In genomic region chr5:10392567-10393328, GRCh38 we compare ENCODE assay signal across 9 cellular contexts. TPM values are rescaled to one million over a fixed set of nuclear protein-coding genes. Genes with fewer than 3 reads are reported as not detected.
DNase-seq lines count a peak whose midpoint lies in the region; ATAC-seq and TF ChIP-seq lines count a peak whose summit lies in the region.
"Not testable (repeated sequence)": the region's sequence is repeated elsewhere in the genome, so short reads cannot be mapped to it uniquely, and the experiment has no call there.
"Had no signal": no experiment of that assay in that cellular context is flagged by ENCODE, and none has a peak within 500 bp of the region (broad histone marks: within the 10 kb centered on the region; RNA-seq: fewer than 3 reads in every experiment).

No MANE protein-coding gene starts in this region.

- TF ChIP-seq RAD21 in SK-N-SH (IDR thresholded peaks at IDR 0.05; ENCODE audit: low read length): not testable (repeated sequence)

- peak overlapping the region; percentile 43 for H3K9ac ChIP-seq in GM23248
- not testable (repeated sequence) for H3K9ac ChIP-seq in SK-N-SH; smooth muscle cell (ENCODE audit: low read depth)

- H3K9me3 ChIP-seq in GM23248 (ENCODE audit: low read depth); SK-N-SH; right cardiac atrium (ENCODE audit: control insufficient read depth, low read length); smooth muscle cell (replicated peaks; ENCODE audit: low read depth): not testable (repeated sequence)

- CTCF ChIA-PET in SK-N-SH (lab: Yijun Ruan, JAX): interaction anchor here (1.2 to 2.0 kb wide), 2 partner anchors 31 to 108 kb away, joined by 5 to 7 read pairs; no protein-coding TSS in a partner anchor
- CTCF ChIA-PET in activated CD8-positive, alpha-beta T cell treated with anti-CD3 and anti-CD28 coated beads for 36 hours (lab: Charles Lee): interaction anchor here (1.6 kb wide), 1 partner anchor 31 kb away, joined by 6 read pairs; no protein-coding TSS in a partner anchor

- H3K4me2 ChIP-seq in GM23248 (ENCODE audit: unreplicated experiment) (peak overlapping the region; percentile 46), SK-N-SH (peak overlapping the region; percentile 41; the same call in 1 of the 2 replicates)
- H3K4me2 ChIP-seq in smooth muscle cell: not testable (repeated sequence)

- not testable (repeated sequence) for H3K27me3 ChIP-seq in GM23248 (replicated peaks; ENCODE audit: insufficient read depth); SK-N-SH (ENCODE audit: insufficient read depth); brain microvascular endothelial cell (replicated peaks); right cardiac atrium (ENCODE audit: control insufficient read depth, insufficient read depth); smooth muscle cell (ENCODE audit: low read depth)

- H3K27ac ChIP-seq in GM23248: peak overlapping the region; percentile 83
- peak overlapping the region in 1 of 2 experiments; percentile 66; a peak in 2 of 4 replicates for H3K27ac ChIP-seq in SK-N-SH (ENCODE audit: low read depth in 2 of 2, low read length in 1 of 2)
- peak overlapping the region; percentile 29 for H3K27ac ChIP-seq in brain microvascular endothelial cell
- peak overlapping the region; percentile 56 for H3K27ac ChIP-seq in right cardiac atrium (ENCODE audit: low read length)
- H3K27ac ChIP-seq in smooth muscle cell (ENCODE audit: low read depth): peak overlapping the region; percentile 73

- H3K4me3 Mint-ChIP-seq in activated CD8-positive, alpha-beta T cell treated with anti-CD3 and anti-CD28 coated beads for 36 hours: not testable (repeated sequence)

- not testable (repeated sequence) for H3K4me1 Mint-ChIP-seq in activated CD8-positive, alpha-beta T cell treated with anti-CD3 and anti-CD28 coated beads for 36 hours (ENCODE audit: low read depth)

- WGBS in GM23248 (ENCODE audit: low coverage in 1 of 2, low lambda C conversion rate in 2 of 2, missing lambda C conversion rate in 2 of 2), 2 experiments: 60 to 65% methylated on average over 6 of the region's 6 CpGs
- WGBS in SK-N-SH (ENCODE audit: low lambda C conversion rate): 85% methylated on average over 6 of the region's 6 CpGs
- 79% methylated on average over 6 of the region's 6 CpGs for WGBS in right cardiac atrium
- WGBS in smooth muscle cell (ENCODE audit: low lambda C conversion rate): 74% methylated on average over 6 of the region's 6 CpGs

- POLR2A ChIA-PET in SK-N-SH (lab: Yijun Ruan, JAX): not testable (repeated sequence)
- POLR2A ChIA-PET in activated CD8-positive, alpha-beta T cell treated with anti-CD3 and anti-CD28 coated beads for 36 hours (lab: Charles Lee): interaction anchor here (1.0 kb wide), 1 partner anchor 40 kb away, joined by 3 read pairs; no protein-coding TSS in a partner anchor

- intact Hi-C loops in activated CD8-positive, alpha-beta T cell treated with anti-CD3 and anti-CD28 coated beads for 36 hours (cut with micrococcal nuclease); Right ventricle myocardium inferior (cut with DNase I): not testable (repeated sequence)
- intact Hi-C loops in right cardiac atrium (cut with DNase I): loop anchor here in 1 of 4 donors (10.0 kb wide), 1 partner anchor 108 kb away; no protein-coding TSS in a partner anchor

- not testable (repeated sequence) for H3K9me3 Mint-ChIP-seq in activated CD8-positive, alpha-beta T cell treated with anti-CD3 and anti-CD28 coated beads for 36 hours

- H3K27ac Mint-ChIP-seq in activated CD8-positive, alpha-beta T cell treated with anti-CD3 and anti-CD28 coated beads for 36 hours: peak overlapping the region; percentile 30

- peaks cover 21% of the 10 kb centered on the region for H3K4me1 ChIP-seq in GM23248 (ENCODE audit: insufficient read depth)
- H3K4me1 ChIP-seq in SK-N-SH (ENCODE audit: control insufficient read depth in 1 of 2, insufficient read depth in 2 of 2, low read depth in 1 of 2, low read length in 1 of 2); right cardiac atrium (ENCODE audit: control insufficient read depth, insufficient read depth, low read length); smooth muscle cell (ENCODE audit: low read depth): not testable (repeated sequence)

- TF ChIP-seq CTCF in AG09309 (IDR thresholded peaks at IDR 0.05; ENCODE audit: control insufficient read depth, insufficient read depth, low read depth, low read length, missing control alignments); SK-N-SH (IDR thresholded peaks at IDR 0.05); activated CD8-positive, alpha-beta T cell treated with anti-CD3 and anti-CD28 coated beads for 36 hours (IDR thresholded peaks at IDR 0.05); brain microvascular endothelial cell (IDR thresholded peaks at IDR 0.05; ENCODE audit: low read depth, low read length, missing control alignments); smooth muscle cell (IDR thresholded peaks at IDR 0.05; ENCODE audit: borderline replicate concordance, insufficient read depth, poor library complexity, severe bottlenecking): not testable (repeated sequence)

- not testable (repeated sequence) for H4K20me1 ChIP-seq in GM23248 (ENCODE audit: insufficient read depth); SK-N-SH (ENCODE audit: insufficient read depth)
- H4K20me1 ChIP-seq in smooth muscle cell (ENCODE audit: low read depth): peaks cover 57% of the 10 kb centered on the region

- H3K9me2 ChIP-seq in GM23248 (ENCODE audit: insufficient read depth); SK-N-SH: not testable (repeated sequence)

- H3K27me3 Mint-ChIP-seq in activated CD8-positive, alpha-beta T cell treated with anti-CD3 and anti-CD28 coated beads for 36 hours: not testable (repeated sequence)

- peaks cover 62% of the 10 kb centered on the region for H3K36me3 ChIP-seq in GM23248 (ENCODE audit: low read depth)
- peaks cover 76 to 86% of the 10 kb centered on the region in 2 experiments for H3K36me3 ChIP-seq in SK-N-SH (replicated peaks in 1 of 2; ENCODE audit: control insufficient read depth in 1 of 2, insufficient read depth in 2 of 2, low read length in 1 of 2)
- H3K36me3 ChIP-seq in brain microvascular endothelial cell (replicated peaks): peaks cover 50% of the 10 kb centered on the region
- H3K36me3 ChIP-seq in smooth muscle cell (ENCODE audit: low read depth): peaks cover 16% of the 10 kb centered on the region

- TF ChIP-seq EP300 in SK-N-SH (IDR thresholded peaks at IDR 0.05; ENCODE audit: borderline replicate concordance in 1 of 2, low read depth in 1 of 2, low read length in 1 of 2): not testable (repeated sequence)

- not testable (repeated sequence) for H3K4me3 ChIP-seq in AG09309 (ENCODE audit: control insufficient read depth, low read depth, low read length); GM23248; SK-N-SH (ENCODE audit: low read depth in 2 of 2, low read length in 1 of 2); brain microvascular endothelial cell (ENCODE audit: low read depth, low read length); right cardiac atrium (ENCODE audit: low read length); smooth muscle cell

- peak; percentile 27 for DNase-seq in AG09309 (ENCODE audit: low read depth)
- DNase-seq in GM23248: peak; percentile 72
- not testable (repeated sequence) for DNase-seq in SK-N-SH; activated CD8-positive, alpha-beta T cell treated with anti-CD3 and anti-CD28 coated beads for 36 hours; Right ventricle myocardium inferior (ENCODE audit: missing footprints); right cardiac atrium; smooth muscle cell (lab: John Stamatoyannopoulos, UW; ENCODE audit: unreplicated experiment)
- peak; percentile 16 for DNase-seq in brain microvascular endothelial cell

- H3K36me3 Mint-ChIP-seq in activated CD8-positive, alpha-beta T cell treated with anti-CD3 and anti-CD28 coated beads for 36 hours (ENCODE audit: low read depth): peaks cover 37% of the 10 kb centered on the region

- not testable (repeated sequence) for H2AFZ ChIP-seq in GM23248; SK-N-SH (ENCODE audit: low read depth); smooth muscle cell (ENCODE audit: low read depth)

- H3F3A ChIP-seq in GM23248 (ENCODE audit: insufficient read depth) (peaks cover 28% of the 10 kb centered on the region), SK-N-SH (replicated peaks; ENCODE audit: insufficient read depth) (peaks cover 26% of the 10 kb centered on the region)
- H3F3A ChIP-seq in smooth muscle cell (ENCODE audit: low read depth): not testable (repeated sequence)

- not testable (repeated sequence) for ATAC-seq in activated CD8-positive, alpha-beta T cell treated with anti-CD3 and anti-CD28 coated beads for 36 hours
- peak; percentile 69 for ATAC-seq in Right ventricle myocardium inferior
- ATAC-seq in right cardiac atrium: peak; percentile 59 to 71

- peaks cover 53% of the 10 kb centered on the region for H3K79me2 ChIP-seq in GM23248 (ENCODE audit: insufficient read depth)
- peaks cover 45% of the 10 kb centered on the region for H3K79me2 ChIP-seq in SK-N-SH (ENCODE audit: insufficient read depth)
- H3K79me2 ChIP-seq in smooth muscle cell (ENCODE audit: low read depth): peaks cover 16% of the 10 kb centered on the region

- in situ Hi-C loops in GM23248 (cut with MboI); brain microvascular endothelial cell (cut with HindIII; ENCODE audit: low pct_ligation_motif_present, low sequenced_read_pairs): not testable (repeated sequence)

RNA-seq across cellular contexts. Expression of gene MARCHF6, which starts 39.3 kb away (rescaled TPM):
- 44.9 and 56.4 TPM in 2 replicates for total RNA-seq in GM23248 (2014; rRNA removed; shearing (Covaris generic))
- polyA plus RNA-seq in GM23248 (2016; fragmentation: Nextera tagmentation; extraction: Ambion mirVana) (97.5 and 105 TPM in 2 replicates), SK-N-SH (2012; rRNA removed) (52.4 and 98.0 TPM in 2 replicates), right cardiac atrium (75.7 TPM), smooth muscle cell (64.2 and 70.0 TPM in 2 replicates)
- 44.5 and 51.8 TPM in 2 replicates for polyA plus RNA-seq in SK-N-SH (2012; cell fraction: cytosol; rRNA removed)
- polyA plus RNA-seq in SK-N-SH (2012; cell fraction: nucleus; rRNA removed): 123 and 283 TPM in 2 replicates
- total RNA-seq in activated CD8-positive, alpha-beta T cell treated with anti-CD3 and anti-CD28 coated beads for 36 hours: 10 to 100 TPM; 92.8 to 95.6 TPM
- total RNA-seq in Right ventricle myocardium inferior (161 TPM), right cardiac atrium (100 to 1,000 TPM; 168 to 186 (median 183) TPM), smooth muscle cell (106 and 353 TPM in 2 replicates)

RNA-seq across cellular contexts. Expression of gene ROPN1L, which starts 48.9 kb away (rescaled TPM):
- 0.86 TPM in 1 of 2 replicates, not detected in the other for total RNA-seq in GM23248 (2014; rRNA removed; shearing (Covaris generic))
- polyA plus RNA-seq in GM23248 (2016; fragmentation: Nextera tagmentation; extraction: Ambion mirVana): 0.69 and 0.84 TPM in 2 replicates
- 0.31 and 0.58 TPM in 2 replicates for polyA plus RNA-seq in SK-N-SH (2012; rRNA removed)
- polyA plus RNA-seq in SK-N-SH (2012; cell fraction: cytosol; rRNA removed): 0.39 and 0.45 TPM in 2 replicates
- 0.53 and 0.70 TPM in 2 replicates for polyA plus RNA-seq in SK-N-SH (2012; cell fraction: nucleus; rRNA removed)
- not detected for total RNA-seq in activated CD8-positive, alpha-beta T cell treated with anti-CD3 and anti-CD28 coated beads for 36 hours
- total RNA-seq in Right ventricle myocardium inferior: not detected
- 1 to 10 TPM in 2 of 4 donors, under 1 TPM in 2; 0.78 to 1.5 (median 1.1) TPM for total RNA-seq in right cardiac atrium
- polyA plus RNA-seq in right cardiac atrium: 0.93 TPM
- total RNA-seq in smooth muscle cell: 0.63 and 3.0 TPM in 2 replicates
- polyA plus RNA-seq in smooth muscle cell: 0.78 TPM in 1 of 2 replicates, not detected in the other
- total RNA-seq: H7 had no signal
